8 cellular contexts compared by ENCODE assay signal in the genomic region with DNA sequence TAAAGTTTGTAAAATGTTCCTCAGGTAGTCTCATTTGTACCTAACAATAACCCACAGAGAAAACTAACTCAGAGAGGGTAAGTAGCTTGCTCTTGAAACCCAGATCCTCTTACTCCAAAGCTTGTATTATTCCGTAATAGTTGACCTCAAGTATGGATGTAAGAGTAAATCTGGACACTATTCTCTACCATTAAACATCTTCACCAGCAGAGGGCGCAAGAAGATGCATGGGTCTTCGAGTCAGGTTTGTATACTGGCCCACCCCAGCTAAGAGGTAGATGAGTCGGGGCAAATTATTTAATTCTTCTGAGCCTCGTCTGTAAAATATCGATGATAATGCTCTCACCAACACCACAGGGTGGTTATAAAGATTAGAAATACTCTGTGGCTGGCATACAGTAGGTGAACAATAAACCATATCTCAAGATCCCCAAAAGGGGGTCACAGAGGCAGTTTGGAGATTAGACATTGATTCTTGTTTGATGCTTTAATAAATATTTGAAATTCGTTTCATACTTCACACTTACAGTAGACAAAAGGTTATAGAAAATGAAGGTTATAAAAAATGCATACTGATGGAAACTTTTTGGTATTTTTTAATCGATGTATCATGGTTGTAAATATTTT. TPM values are rescaled to one million over a fixed set of nuclear protein-coding genes. Genes with fewer than 3 reads are reported as not detected.
DNase-seq lines count a peak whose midpoint lies in the region; ATAC-seq and TF ChIP-seq lines count a peak whose summit lies in the region.

No MANE protein-coding gene starts in this region.

- no peaks in the 10 kb centered on the region for H3K36me3 ChIP-seq in psoas muscle (ENCODE audit: insufficient read depth in 1 of 2, low read depth in 1 of 2)

- no peaks in the 10 kb centered on the region for H3K9me3 ChIP-seq in psoas muscle

- H3K4me1 Mint-ChIP-seq in glutamatergic neuron (ENCODE audit: low read depth, unreplicated experiment): peaks cover 3% of the 10 kb centered on the region

- H3K27ac Mint-ChIP-seq in glutamatergic neuron (ENCODE audit: unreplicated experiment): no peak overlapping the region

- H3K4me3 ChIP-seq in Jurkat, Clone E6-1 (ENCODE audit: low read length): no peak overlapping the region
- no peak overlapping the region for H3K4me3 ChIP-seq in psoas muscle

- H3K9me3 Mint-ChIP-seq in glutamatergic neuron (ENCODE audit: unreplicated experiment): peaks cover 5% of the 10 kb centered on the region

- intact Hi-C loops in psoas muscle (cut with DNase I): loop anchor here (5.0 kb wide), 4 partner anchors 225 to 280 kb away; no protein-coding TSS in a partner anchor

- peaks cover 10% of the 10 kb centered on the region for H3K4me1 ChIP-seq in psoas muscle

- peaks cover 0 to 29% (median 10%) of the 10 kb centered on the region in 3 donors for H3K27me3 ChIP-seq in psoas muscle (ENCODE audit: insufficient read depth in 3 of 3, low read length in 2 of 3)

- no peak overlapping the region for H3K27ac ChIP-seq in psoas muscle

- peak; percentile 25 for DNase-seq in DMS79 treated with DMSO at 0.1 percent for 48 hours (lab: John Stamatoyannopoulos, UW)
- DNase-seq in Jurkat, Clone E6-1 (ENCODE audit: low read depth, low spot score): peak; percentile 68
- peak; percentile 84 for DNase-seq in RPMI8226
- peak; percentile 42 for DNase-seq in activated naive CD4-positive, alpha-beta T cell treated with Interleukin-2 at 50 U/mL for 16 hours
- no peak for DNase-seq in glutamatergic neuron
- DNase-seq in psoas muscle: no peak
- DNase-seq in cortex of kidney (lab: John Stamatoyannopoulos, UW): no peak

- 31 to 33% (median 32%) methylated on average over 8 of the region's 8 CpGs for WGBS in psoas muscle, 3 donors

- H3K36me3 Mint-ChIP-seq in glutamatergic neuron (ENCODE audit: unreplicated experiment): no peaks in the 10 kb centered on the region

- peak; percentile 65 to 79 (median 74) for ATAC-seq in psoas muscle
- no peak for ATAC-seq in HG03354 (IDR thresholded peaks at IDR 0.05; ENCODE audit: poor library complexity, severe bottlenecking, unreplicated experiment)

- peak; percentile 93 for TF ChIP-seq CTCF in glutamatergic neuron (IDR thresholded peaks at IDR 0.05; ENCODE audit: partially characterized antibody, unreplicated experiment)
- peak; percentile 79 for TF ChIP-seq CTCF in psoas muscle (IDR thresholded peaks at IDR 0.05)

- H3K4me3 Mint-ChIP-seq in glutamatergic neuron (ENCODE audit: unreplicated experiment): no peak overlapping the region

- peaks cover 8% of the 10 kb centered on the region for H3K27me3 Mint-ChIP-seq in glutamatergic neuron (ENCODE audit: unreplicated experiment)

RNA-seq across cellular contexts. Expression of a gene that starts 3.5 kb away (rescaled TPM):
- 5.7 TPM for polyA plus RNA-seq in Jurkat, Clone E6-1 (2012; ENCODE audit: insufficient read depth, insufficient read length)
- 3.1 TPM for total RNA-seq in glutamatergic neuron (ENCODE audit: unreplicated experiment)
- total RNA-seq in psoas muscle: 1 to 10 TPM in 2 of 4 donors, under 1 TPM in 2; 0.42 to 1.5 (median 1.1) TPM
- 1 to 10 TPM in 1 of 3 donors, under 1 TPM in 2; 0.45 to 1.1 (median 0.46) TPM for polyA plus RNA-seq in psoas muscle

Comparison
In these comparisons a context has a peak if more than half of its experiments do, and no peak if none do; other contexts are left out.
1. DNase-seq: peak in DMS79 treated with DMSO at 0.1 percent for 48 hours (single experiment), Jurkat, Clone E6-1 (single experiment), RPMI8226 (single experiment) and activated naive CD4-positive, alpha-beta T cell treated with Interleukin-2 at 50 U/mL for 16 hours (single experiment); none in glutamatergic neuron (single experiment), psoas muscle (0 of 2) and cortex of kidney (single experiment).